In genomic region chr10:103916901-103917300, GRCh38 we compare ENCODE assay signal across 8 cellular contexts. TPM values are rescaled to one million over a fixed set of nuclear protein-coding genes. Genes with fewer than 3 reads are reported as not detected.
DNase-seq lines count a peak whose midpoint lies in the region; ATAC-seq and TF ChIP-seq lines count a peak whose summit lies in the region.

No MANE protein-coding gene starts in this region.

- peaks cover 9% of the 10 kb centered on the region for H3K9me3 ChIP-seq in CD4-positive, alpha-beta T cell (ENCODE audit: control insufficient read depth, low read length)
- H3K9me3 ChIP-seq in NT2/D1 (ENCODE audit: insufficient read depth, low read length) (peaks cover 18% of the 10 kb centered on the region), neutrophil (no peaks in the 10 kb centered on the region)

- peaks cover 9% of the 10 kb centered on the region for H3K36me3 ChIP-seq in NT2/D1 (ENCODE audit: insufficient read depth, insufficient read length, low read length)
- no peaks in the 10 kb centered on the region for H3K36me3 ChIP-seq in neutrophil

- H3K4me3 Mint-ChIP-seq in CD4-positive, alpha-beta T cell = peak overlapping the region; percentile 94
- H3K4me3 Mint-ChIP-seq in effector memory CD8-positive, alpha-beta T cell = peak overlapping the region; percentile 97 to 98

- peaks cover 38% of the 10 kb centered on the region for H3K36me3 Mint-ChIP-seq in CD4-positive, alpha-beta T cell (ENCODE audit: low read depth)
- peaks cover 10% of the 10 kb centered on the region for H3K36me3 Mint-ChIP-seq in effector memory CD8-positive, alpha-beta T cell (ENCODE audit: insufficient read depth)

- peak overlapping the region; percentile 93 for H3K27ac Mint-ChIP-seq in CD4-positive, alpha-beta T cell
- H3K27ac Mint-ChIP-seq in effector memory CD8-positive, alpha-beta T cell = peak overlapping the region; percentile 89 to 95

- ATAC-seq in CD4-positive, alpha-beta T cell (ENCODE audit: poor library complexity) = no peak
- ATAC-seq in effector memory CD8-positive, alpha-beta T cell (replicated peaks) = no peak
- no peak for ATAC-seq in GM18498 (IDR thresholded peaks at IDR 0.05; ENCODE audit: unreplicated experiment)

- intact Hi-C loops in CD4-positive, alpha-beta T cell (cut with DNase I, micrococcal nuclease) = loop anchor here in 1 of 2 experiments (5.0 kb wide), 2 partner anchors 50 to 350 kb away; partner anchors contain the start of genes GSTO2 and SLK

- no peaks in the 10 kb centered on the region for H3K27me3 ChIP-seq in CD4-positive, alpha-beta T cell (ENCODE audit: control insufficient read depth, insufficient read depth, low read length)
- H3K27me3 ChIP-seq in NT2/D1 (ENCODE audit: insufficient read depth, insufficient read length) (no peaks in the 10 kb centered on the region), neutrophil (no peaks in the 10 kb centered on the region)

- peaks cover 5% of the 10 kb centered on the region for H3K4me1 ChIP-seq in NT2/D1 (ENCODE audit: insufficient read depth, insufficient read length)
- H3K4me1 ChIP-seq in neutrophil (ENCODE audit: control insufficient read depth in 1 of 2, insufficient read depth in 1 of 2, low read depth in 1 of 2, low read length in 1 of 2) = peaks cover 55 to 56% of the 10 kb centered on the region in 2 experiments

- CTCF ChIA-PET in CD4-positive, alpha-beta T cell (lab: Charles Lee) = interaction anchor here (0.9 to 1.7 kb wide), 4 partner anchors 16 to 205 kb away, joined by 3 to 4 read pairs (median 4); partner anchors contain the start of gene SFR1

- no peak for TF ChIP-seq CTCF in CD4-positive, alpha-beta T cell (IDR thresholded peaks at IDR 0.05)
- TF ChIP-seq CTCF in neutrophil (IDR thresholded peaks at IDR 0.05) = no peak

- no peak for DNase-seq in CD4-positive, alpha-beta T cell
- DNase-seq in NT2/D1 (ENCODE audit: low read depth, low spot score) = no peak
- DNase-seq in effector memory CD8-positive, alpha-beta T cell = no peak
- no peak for DNase-seq in NCI-H2171 treated with DMSO at 0.1 percent for 48 hours (lab: John Stamatoyannopoulos, UW)
- no peak for DNase-seq in RPMI8226
- DNase-seq in KG1 (lab: John Stamatoyannopoulos, UW) = no peak

- peaks cover 60% of the 10 kb centered on the region for H3K4me1 Mint-ChIP-seq in CD4-positive, alpha-beta T cell (ENCODE audit: low read depth)
- H3K4me1 Mint-ChIP-seq in effector memory CD8-positive, alpha-beta T cell (ENCODE audit: low read depth in 2 of 2) = peaks cover 36 to 45% of the 10 kb centered on the region in 2 donors

- H3K27ac ChIP-seq in CD4-positive, alpha-beta T cell (ENCODE audit: low read depth, low read length) = peak overlapping the region; percentile 79
- H3K27ac ChIP-seq in neutrophil = peak overlapping the region; percentile 78

- H3K27me3 Mint-ChIP-seq in CD4-positive, alpha-beta T cell = no peaks in the 10 kb centered on the region
- H3K27me3 Mint-ChIP-seq in effector memory CD8-positive, alpha-beta T cell = no peaks in the 10 kb centered on the region

- POLR2A ChIA-PET in CD4-positive, alpha-beta T cell (lab: Charles Lee) = interaction anchor here (1.0 to 4.3 kb wide), 9 partner anchors 8 to 205 kb away, joined by 3 to 22 read pairs (median 5); partner anchors contain the start of gene SFR1

- H3K4me3 ChIP-seq in NT2/D1 (ENCODE audit: insufficient read length, low read depth) (peak overlapping the region; percentile 77), neutrophil (ENCODE audit: low read depth in 1 of 2, low read length in 1 of 2) (peak overlapping the region; percentile 71 to 94)

- H3K9ac ChIP-seq in NT2/D1 (ENCODE audit: insufficient read length, low read depth) = peak overlapping the region; percentile 96

- no peaks in the 10 kb centered on the region for H3K9me3 Mint-ChIP-seq in CD4-positive, alpha-beta T cell
- H3K9me3 Mint-ChIP-seq in effector memory CD8-positive, alpha-beta T cell = no peaks in the 10 kb centered on the region

RNA-seq across cellular contexts. Expression of gene STN1, which starts 1.1 kb away (rescaled TPM):
- 10 to 100 TPM; 13.0 to 13.4 TPM for total RNA-seq in CD4-positive, alpha-beta T cell

RNA-seq across cellular contexts. Expression of gene SLK, which starts 50.0 kb away (rescaled TPM):
- total RNA-seq in CD4-positive, alpha-beta T cell = 10 to 100 TPM; 20.5 to 20.8 TPM
